ENCODE assay signal across 9 cellular contexts in the genomic region with DNA sequence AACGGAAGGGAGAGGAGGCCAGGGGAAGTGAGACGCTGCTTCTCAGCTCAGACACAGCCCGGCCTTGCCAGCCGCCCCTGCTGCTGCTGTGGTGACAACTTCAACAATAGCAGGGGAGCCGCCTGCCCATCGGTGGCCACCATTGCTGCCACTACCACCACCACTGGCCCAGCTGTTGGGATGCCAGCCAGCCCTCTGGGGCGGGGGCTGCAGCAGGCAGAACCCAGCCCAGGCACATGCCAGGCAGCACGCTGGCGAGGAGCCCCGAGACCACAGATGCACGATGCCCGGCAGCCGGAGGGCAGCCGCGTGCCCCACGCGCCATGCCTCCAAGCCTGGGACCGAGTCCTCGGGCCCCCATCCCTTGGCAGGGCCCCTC. TPM values are rescaled to one million over a fixed set of nuclear protein-coding genes. Genes with fewer than 3 reads are reported as not detected.
DNase-seq lines count a peak whose midpoint lies in the region; ATAC-seq and TF ChIP-seq lines count a peak whose summit lies in the region.
"Had no signal": no experiment of that assay in that cellular context is flagged by ENCODE, and none has a peak within 500 bp of the region (broad histone marks: within the 10 kb centered on the region; RNA-seq: fewer than 3 reads in every experiment).

No MANE protein-coding gene starts in this region.

- H3K4me1 ChIP-seq in heart left ventricle, result peaks cover 3 to 51% (median 34%) of the 10 kb centered on the region in 12 donors

- H3K36me3 ChIP-seq in heart left ventricle, result peaks cover 0 to 17% (median 7%) of the 10 kb centered on the region in 9 donors

- WGBS in heart left ventricle, 4 donors, result 16 to 38% (median 25%) methylated on average over 19 of the region's 19 CpGs

- H3K27me3 ChIP-seq in AG04450 (ENCODE audit: control insufficient read depth, insufficient read depth, low read length), result no peaks in the 10 kb centered on the region
- H3K27me3 ChIP-seq in heart left ventricle, result peaks cover 0 to 6% (median 0%) of the 10 kb centered on the region in 9 donors
- no peaks in the 10 kb centered on the region for H3K27me3 ChIP-seq in CD4-positive, alpha-beta T cell (ENCODE audit: control insufficient read depth, insufficient read depth, low read length)

- no peak overlapping the region for H3K27ac ChIP-seq in AG04450 (ENCODE audit: low read depth, low read length)
- H3K27ac ChIP-seq in heart left ventricle, result peak overlapping the region in 10 of 12 donors; percentile 26 to 75 (median 54)
- no peak overlapping the region for H3K27ac ChIP-seq in CD4-positive, alpha-beta T cell (ENCODE audit: low read depth, low read length)

- TF ChIP-seq POLR2A in heart left ventricle (IDR thresholded peaks at IDR 0.05), result no peak

- CTCF ChIA-PET in AG04450 (lab: Charles Lee), result interaction anchor here (0.5 to 1.8 kb wide), 2 partner anchors 17 to 31 kb away, joined by 4 to 9 read pairs; a partner anchor contains a TSS
- CTCF ChIA-PET in CD4-positive, alpha-beta T cell (lab: Charles Lee), result no interaction called here

- H3K27me3 Mint-ChIP-seq in CD4-positive, alpha-beta T cell, result no peaks in the 10 kb centered on the region

- DNase-seq in AG04450 (ENCODE audit: low read depth, low spot score) (no peak), UCSD-AML1 (lab: John Stamatoyannopoulos, UW; ENCODE audit: unreplicated experiment) (peak; percentile 33), heart left ventricle (no peak), nucleus accumbens (lab: John Stamatoyannopoulos, UW) (peak in 33 of 56 donors; percentile 9 to 71 (median 30)), SW 1271 (lab: John Stamatoyannopoulos, UW) (no peak)
- no peak for DNase-seq in activated CD4-positive, alpha-beta T cell treated with anti-CD3 and anti-CD28 coated beads for 4 hours
- no peak for DNase-seq in CD4-positive, alpha-beta T cell
- DNase-seq: activated naive CD4-positive, alpha-beta T cell treated with Interleukin-2 at 50 U/mL for 16 hours had no signal

- ATAC-seq in heart left ventricle, result no peak
- ATAC-seq in HG03439 (IDR thresholded peaks at IDR 0.05; ENCODE audit: unreplicated experiment), result no peak
- ATAC-seq in CD4-positive, alpha-beta T cell (ENCODE audit: poor library complexity), result no peak

- H3K9me3 Mint-ChIP-seq in CD4-positive, alpha-beta T cell, result no peaks in the 10 kb centered on the region

- intact Hi-C loops in heart left ventricle (cut with DNase I), result loop anchor here in 7 of 10 donors (5.0 kb wide), 2 partner anchors 33 to 38 kb away; no protein-coding TSS in a partner anchor
- intact Hi-C loops in CD4-positive, alpha-beta T cell (cut with DNase I, micrococcal nuclease), result loop anchor here in 1 of 2 experiments (5.0 kb wide), 1 partner anchor 648 kb away; a partner anchor contains a TSS

- no peak overlapping the region for H3K4me3 Mint-ChIP-seq in CD4-positive, alpha-beta T cell

- TF ChIP-seq CTCF in AG04450 (IDR thresholded peaks at IDR 0.05; ENCODE audit: low read depth, low read length) (no peak), heart left ventricle (IDR thresholded peaks at IDR 0.05) (no peak)
- no peak for TF ChIP-seq CTCF in CD4-positive, alpha-beta T cell (IDR thresholded peaks at IDR 0.05)

- H3K4me1 Mint-ChIP-seq in CD4-positive, alpha-beta T cell (ENCODE audit: low read depth), result peaks cover 11% of the 10 kb centered on the region

- H3K36me3 Mint-ChIP-seq in CD4-positive, alpha-beta T cell (ENCODE audit: low read depth), result peaks cover 6% of the 10 kb centered on the region

- POLR2A ChIA-PET in AG04450 (lab: Yijun Ruan, JAX), result no interaction called here
- POLR2A ChIA-PET in CD4-positive, alpha-beta T cell (lab: Charles Lee), result no interaction called here

- H3K4me3 ChIP-seq in AG04450 (ENCODE audit: low read depth, low read length), result peak overlapping the region; percentile 63
- H3K4me3 ChIP-seq in heart left ventricle, result peak overlapping the region; percentile 4 to 71 (median 60)

- no peaks in the 10 kb centered on the region; the same call in 1 of the 2 replicates for H3K9me3 ChIP-seq in AG04450 (ENCODE audit: control insufficient read depth, insufficient read depth, low read length)
- no peaks in the 10 kb centered on the region for H3K9me3 ChIP-seq in heart left ventricle
- no peaks in the 10 kb centered on the region for H3K9me3 ChIP-seq in CD4-positive, alpha-beta T cell (ENCODE audit: control insufficient read depth, low read length)

- no peak overlapping the region for H3K27ac Mint-ChIP-seq in CD4-positive, alpha-beta T cell

RNA-seq across cellular contexts. Expression of a gene that starts 7.3 kb away (rescaled TPM):
- polyA plus RNA-seq in AG04450 (2011; rRNA removed), result 12.5 and 15.9 TPM in 2 replicates
- polyA minus RNA-seq in AG04450 (2011; rRNA and poly(A)+ RNA removed), result 13.8 and 22.0 TPM in 2 replicates
- 10 to 100 TPM in 3 of 9 donors, 1 to 10 TPM in 6; 6.4 to 14.8 (median 7.9) TPM for total RNA-seq in heart left ventricle
- 1 to 10 TPM; 5.9 to 6.7 TPM for polyA plus RNA-seq in heart left ventricle
- total RNA-seq in CD4-positive, alpha-beta T cell, result 1 to 10 TPM; 2.4 to 2.9 TPM

RNA-seq across cellular contexts. Expression of a gene that starts 16.6 kb away (rescaled TPM):
- polyA plus RNA-seq in AG04450 (2011; rRNA removed) (143 and 149 TPM in 2 replicates), heart left ventricle (10 to 100 TPM; 19.9 to 69.4 TPM)
- 148 and 173 TPM in 2 replicates for polyA minus RNA-seq in AG04450 (2011; rRNA and poly(A)+ RNA removed)
- total RNA-seq in heart left ventricle, result 10 to 100 TPM; 37.4 to 99.8 (median 48.7) TPM
- total RNA-seq in CD4-positive, alpha-beta T cell, result 100 to 1,000 TPM; 124 to 125 TPM

RNA-seq across cellular contexts. Expression of a gene that starts 31.8 kb away (rescaled TPM):
- polyA plus RNA-seq in AG04450 (2011; rRNA removed) (59.0 and 60.3 TPM in 2 replicates), heart left ventricle (100 to 1,000 TPM; 156 to 436 TPM)
- 39.3 and 40.0 TPM in 2 replicates for polyA minus RNA-seq in AG04450 (2011; rRNA and poly(A)+ RNA removed)
- total RNA-seq in heart left ventricle, result 100 to 1,000 TPM; 126 to 331 (median 191) TPM
- 1 to 10 TPM; 7.0 to 7.6 TPM for total RNA-seq in CD4-positive, alpha-beta T cell

RNA-seq across cellular contexts. Expression of a gene that starts 31.8 kb away (rescaled TPM):
- polyA plus RNA-seq in AG04450 (2011; rRNA removed), result 48.6 and 49.7 TPM in 2 replicates
- polyA minus RNA-seq in AG04450 (2011; rRNA and poly(A)+ RNA removed), result 24.1 and 24.3 TPM in 2 replicates
- 10 to 100 TPM; 41.0 to 73.2 (median 51.7) TPM for total RNA-seq in heart left ventricle
- polyA plus RNA-seq in heart left ventricle, result 10 to 100 TPM; 22.4 to 73.2 TPM
- 10 to 100 TPM; 27.8 to 28.0 TPM for total RNA-seq in CD4-positive, alpha-beta T cell

RNA-seq across cellular contexts. Expression of a gene that starts 57.3 kb away (rescaled TPM):
- 7.1 and 8.3 TPM in 2 replicates for polyA plus RNA-seq in AG04450 (2011; rRNA removed)
- 3.5 and 5.7 TPM in 2 replicates for polyA minus RNA-seq in AG04450 (2011; rRNA and poly(A)+ RNA removed)
- 10 to 100 TPM in 2 of 9 donors, 1 to 10 TPM in 7; 3.3 to 17.0 (median 6.8) TPM for total RNA-seq in heart left ventricle
- 1 to 10 TPM; 4.4 to 8.1 TPM for polyA plus RNA-seq in heart left ventricle
- total RNA-seq in CD4-positive, alpha-beta T cell, result 1 to 10 TPM; 2.0 TPM

Comparison
In these comparisons a context has a peak if more than half of its experiments do, and no peak if none do; other contexts are left out.
1. DNase-seq: peak in UCSD-AML1 (single experiment) and nucleus accumbens (33 of 56); none in AG04450 (single experiment), heart left ventricle (0 of 5), SW 1271 (0 of 2), activated CD4-positive, alpha-beta T cell treated with anti-CD3 and anti-CD28 coated beads for 4 hours (0 of 2) and CD4-positive, alpha-beta T cell (0 of 10).
2. H3K27ac ChIP-seq: peak in heart left ventricle (10 of 12); none in AG04450 (single experiment) and CD4-positive, alpha-beta T cell (single experiment).
3. RNA of a gene that starts 31.8 kb away (total RNA-seq): 126 to 331 TPM in heart left ventricle; 7.0 to 7.6 TPM in CD4-positive, alpha-beta T cell; every median in the first group is over 10 times any median in the second.